In the genomic region with DNA sequence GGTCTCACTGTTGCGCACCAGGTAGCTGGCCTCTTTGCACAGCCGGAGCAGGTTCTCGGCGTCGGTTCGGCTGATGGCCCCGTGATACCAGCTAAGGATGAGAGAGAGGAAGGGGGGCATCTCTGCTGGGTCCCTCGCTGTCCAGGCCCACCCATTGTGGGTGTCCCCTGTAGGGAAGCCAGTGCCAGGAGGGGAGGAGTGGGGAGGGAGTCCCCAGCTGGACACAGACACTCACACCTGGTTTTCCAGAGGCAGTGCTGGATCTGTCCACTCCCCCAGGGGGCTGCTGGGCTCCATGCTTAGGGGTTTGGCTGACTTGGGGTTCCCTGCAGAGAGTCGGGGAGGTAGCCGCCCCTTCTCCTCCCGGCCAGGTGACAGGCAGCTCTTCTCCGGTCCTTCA, we compare ENCODE assay signal across 39 cellular contexts. TPM values are rescaled to one million over a fixed set of nuclear protein-coding genes. Genes with fewer than 3 reads are reported as not detected.
"Had no signal": no experiment of that assay in that cellular context is flagged by ENCODE, and none has a peak within 500 bp of the region (broad histone marks: within the 10 kb centered on the region; RNA-seq: fewer than 3 reads in every experiment).

No MANE protein-coding gene starts in this region.

- H3K9me3 ChIP-seq: ascending aorta had no signal

- H3K4me1 Mint-ChIP-seq: activated CD4-positive, alpha-beta T cell treated with anti-CD3 and anti-CD28 coated beads for 36 hours; activated CD8-positive, alpha-beta memory T cell treated with anti-CD3 and anti-CD28 coated beads, Interleukin-2, amount 10 ng/mL, durations not matched to agents 7 days and 5 days; activated naive CD4-positive, alpha-beta T cell treated with anti-CD3 and anti-CD28 coated beads, Interleukin-2, amount 50 U/mL, for 24 hours; activated naive CD8-positive, alpha-beta T cell treated with anti-CD3 and anti-CD28 coated beads, Interleukin-2, amount 50 U/mL, for 24 hours had no signal

- DNase-seq: activated CD4-positive, alpha-beta memory T cell treated with anti-CD3 and anti-CD28 coated beads for 36 hours; activated CD4-positive, alpha-beta T cell treated with anti-CD3 and anti-CD28 coated beads for 1 hour; activated CD4-positive, alpha-beta T cell treated with anti-CD3 and anti-CD28 coated beads for 36 hours; activated CD4-positive, alpha-beta T cell treated with anti-CD3 and anti-CD28 coated beads for 48 hours; activated CD4-positive, alpha-beta T cell treated with anti-CD3 and anti-CD28 coated beads, Interleukin-2, amount 50 U/mL, for 1 hour; activated CD4-positive, alpha-beta T cell treated with anti-CD3 and anti-CD28 coated beads, Interleukin-2, amount 50 U/mL, for 4 hours; activated CD4-positive, CD25-positive, alpha-beta regulatory T cell; activated CD8-positive, alpha-beta memory T cell treated with anti-CD3 and anti-CD28 coated beads for 24 hours; activated CD8-positive, alpha-beta memory T cell treated with anti-CD3 and anti-CD28 coated beads, Interleukin-2, amount 10 ng/mL, durations not matched to agents 7 days and 5 days; activated CD8-positive, alpha-beta memory T cell treated with anti-CD3 and anti-CD28 coated beads, Interleukin-2, amount 50 U/mL, for 48 hours; activated CD8-positive, alpha-beta T cell treated with anti-CD3 and anti-CD28 coated beads for 36 hours; activated effector memory CD4-positive, alpha-beta T cell treated with Interleukin-2 at 50 U/mL for 16 hours; activated gamma-delta T cell; activated naive CD4-positive, alpha-beta T cell treated with anti-CD3 and anti-CD28 coated beads, Interleukin-2, amount 10 ng/mL, durations not matched to agents 7 days and 5 days; activated naive CD4-positive, alpha-beta T cell treated with Interleukin-2 at 50 U/mL for 16 hours; activated naive CD8-positive, alpha-beta T cell treated with anti-CD3 and anti-CD28 coated beads, Interleukin-2, amount 10 ng/mL, durations not matched to agents 7 days and 5 days; activated naive CD8-positive, alpha-beta T cell treated with anti-CD3 and anti-CD28 coated beads, Interleukin-2, amount 50 U/mL, for 24 hours; activated T-cell treated with anti-CD3 and anti-CD28 coated beads, Interleukin-2, amount 50 U/mL, for 24 hours; activated T-cell treated with anti-CD3 and anti-CD28 coated beads, Interleukin-2, amount 50 U/mL, for 48 hours; amygdala; anterior cingulate cortex; central memory CD4-positive, alpha-beta T cell; T-helper 1 cell; T-helper 2 cell; T-helper 9 cell; WERI-Rb-1 had no signal

- H3K27me3 Mint-ChIP-seq: activated CD4-positive, alpha-beta memory T cell treated with anti-CD3 and anti-CD28 coated beads for 36 hours; activated CD4-positive, alpha-beta T cell treated with anti-CD3 and anti-CD28 coated beads for 36 hours; activated CD8-positive, alpha-beta memory T cell treated with anti-CD3 and anti-CD28 coated beads, Interleukin-2, amount 10 ng/mL, durations not matched to agents 7 days and 5 days; activated CD8-positive, alpha-beta T cell treated with anti-CD3 and anti-CD28 coated beads for 36 hours; activated naive CD4-positive, alpha-beta T cell treated with anti-CD3 and anti-CD28 coated beads, Interleukin-2, amount 10 ng/mL, durations not matched to agents 7 days and 5 days; activated naive CD4-positive, alpha-beta T cell treated with anti-CD3 and anti-CD28 coated beads, Interleukin-2, amount 50 U/mL, for 24 hours; activated naive CD8-positive, alpha-beta T cell; activated naive CD8-positive, alpha-beta T cell treated with anti-CD3 and anti-CD28 coated beads, Interleukin-2, amount 10 ng/mL, durations not matched to agents 7 days and 5 days; activated naive CD8-positive, alpha-beta T cell treated with anti-CD3 and anti-CD28 coated beads, Interleukin-2, amount 50 U/mL, for 24 hours; activated T-cell treated with anti-CD3 and anti-CD28 coated beads, Interleukin-2, amount 50 U/mL, for 24 hours; brain had no signal

- H3K36me3 Mint-ChIP-seq: activated CD8-positive, alpha-beta memory T cell treated with anti-CD3 and anti-CD28 coated beads, Interleukin-2, amount 10 ng/mL, durations not matched to agents 7 days and 5 days; activated naive CD4-positive, alpha-beta T cell treated with anti-CD3 and anti-CD28 coated beads, Interleukin-2, amount 10 ng/mL, durations not matched to agents 7 days and 5 days; activated naive CD8-positive, alpha-beta T cell treated with anti-CD3 and anti-CD28 coated beads, Interleukin-2, amount 10 ng/mL, durations not matched to agents 7 days and 5 days had no signal

- H3K27ac ChIP-seq: ascending aorta, cardiac muscle cell had no signal

- H3K27ac Mint-ChIP-seq: activated CD4-positive, alpha-beta memory T cell treated with anti-CD3 and anti-CD28 coated beads for 36 hours; activated CD4-positive, alpha-beta T cell treated with anti-CD3 and anti-CD28 coated beads for 36 hours; activated CD8-positive, alpha-beta memory T cell treated with anti-CD3 and anti-CD28 coated beads, Interleukin-2, amount 10 ng/mL, durations not matched to agents 7 days and 5 days; activated CD8-positive, alpha-beta T cell treated with anti-CD3 and anti-CD28 coated beads for 36 hours; activated naive CD4-positive, alpha-beta T cell treated with anti-CD3 and anti-CD28 coated beads, Interleukin-2, amount 10 ng/mL, durations not matched to agents 7 days and 5 days; activated naive CD4-positive, alpha-beta T cell treated with anti-CD3 and anti-CD28 coated beads, Interleukin-2, amount 50 U/mL, for 24 hours; activated naive CD8-positive, alpha-beta T cell; activated naive CD8-positive, alpha-beta T cell treated with anti-CD3 and anti-CD28 coated beads, Interleukin-2, amount 10 ng/mL, durations not matched to agents 7 days and 5 days; activated naive CD8-positive, alpha-beta T cell treated with anti-CD3 and anti-CD28 coated beads, Interleukin-2, amount 50 U/mL, for 24 hours; activated T-cell treated with anti-CD3 and anti-CD28 coated beads, Interleukin-2, amount 50 U/mL, for 24 hours; activated T-helper 2 cell treated with anti-CD3 and anti-CD28 coated beads, Interferon-gamma antibody, Interleukin-2, Interleukin-4, amounts not matched to agents 10 μg/mL and 5 μg/mL and 100 μg/mL, durations not matched to agents 14 hours and 24 hours and 36 hours; T-helper 1 cell treated with Interleukin-12 subunit alpha and Interleukin-12 subunit beta and Interleukin-4 antibody, amounts not matched to agents 30 μg/mL and 1 μg/mL, for 36 hours; T-helper 2 cell treated with Interferon-gamma antibody and Interleukin-4, amounts not matched to agents 5 μg/mL and 100 μg/mL, for 36 hours; WTC11 had no signal

- H3K4me1 ChIP-seq: ascending aorta had no signal

- H3K4me3 ChIP-seq: ascending aorta, cardiac muscle cell had no signal

- ATAC-seq: activated CD4-positive, alpha-beta T cell treated with anti-CD3 and anti-CD28 coated beads for 36 hours; activated CD4-positive, CD25-positive, alpha-beta regulatory T cell treated with anti-CD3 and anti-CD28 coated beads, Interleukin-2, amount 50 U/mL, for 24 hours; activated CD8-positive, alpha-beta memory T cell treated with anti-CD3 and anti-CD28 coated beads, Interleukin-2, amount 10 ng/mL, durations not matched to agents 7 days and 5 days; activated CD8-positive, alpha-beta T cell treated with anti-CD3 and anti-CD28 coated beads for 36 hours; activated naive CD8-positive, alpha-beta T cell treated with anti-CD3 and anti-CD28 coated beads, Interleukin-2, amount 50 U/mL, for 24 hours; WTC11 had no signal

- FAIRE-seq: TTC549 had no signal

- H3K4me3 Mint-ChIP-seq: activated CD4-positive, alpha-beta memory T cell treated with anti-CD3 and anti-CD28 coated beads for 36 hours; activated CD4-positive, alpha-beta T cell treated with anti-CD3 and anti-CD28 coated beads for 36 hours; activated CD8-positive, alpha-beta memory T cell treated with anti-CD3 and anti-CD28 coated beads, Interleukin-2, amount 10 ng/mL, durations not matched to agents 7 days and 5 days; activated CD8-positive, alpha-beta T cell treated with anti-CD3 and anti-CD28 coated beads for 36 hours; activated naive CD4-positive, alpha-beta T cell treated with anti-CD3 and anti-CD28 coated beads, Interleukin-2, amount 10 ng/mL, durations not matched to agents 7 days and 5 days; activated naive CD4-positive, alpha-beta T cell treated with anti-CD3 and anti-CD28 coated beads, Interleukin-2, amount 50 U/mL, for 24 hours; activated naive CD8-positive, alpha-beta T cell; activated naive CD8-positive, alpha-beta T cell treated with anti-CD3 and anti-CD28 coated beads, Interleukin-2, amount 10 ng/mL, durations not matched to agents 7 days and 5 days; activated naive CD8-positive, alpha-beta T cell treated with anti-CD3 and anti-CD28 coated beads, Interleukin-2, amount 50 U/mL, for 24 hours; activated T-cell treated with anti-CD3 and anti-CD28 coated beads, Interleukin-2, amount 50 U/mL, for 24 hours; brain; T-helper 1 cell treated with Interleukin-12 subunit alpha and Interleukin-12 subunit beta and Interleukin-4 antibody, amounts not matched to agents 30 μg/mL and 1 μg/mL, for 36 hours; T-helper 2 cell treated with Interferon-gamma antibody and Interleukin-4, amounts not matched to agents 5 μg/mL and 100 μg/mL, for 36 hours; WTC11 had no signal

- H3K9me3 Mint-ChIP-seq: activated CD4-positive, alpha-beta memory T cell treated with anti-CD3 and anti-CD28 coated beads for 36 hours; activated CD8-positive, alpha-beta T cell treated with anti-CD3 and anti-CD28 coated beads for 36 hours; activated naive CD4-positive, alpha-beta T cell treated with anti-CD3 and anti-CD28 coated beads, Interleukin-2, amount 10 ng/mL, durations not matched to agents 7 days and 5 days; activated naive CD4-positive, alpha-beta T cell treated with anti-CD3 and anti-CD28 coated beads, Interleukin-2, amount 50 U/mL, for 24 hours; activated naive CD8-positive, alpha-beta T cell treated with anti-CD3 and anti-CD28 coated beads, Interleukin-2, amount 10 ng/mL, durations not matched to agents 7 days and 5 days; activated naive CD8-positive, alpha-beta T cell treated with anti-CD3 and anti-CD28 coated beads, Interleukin-2, amount 50 U/mL, for 24 hours; activated T-cell treated with anti-CD3 and anti-CD28 coated beads, Interleukin-2, amount 50 U/mL, for 24 hours; activated T-helper 2 cell treated with anti-CD3 and anti-CD28 coated beads, Interferon-gamma antibody, Interleukin-2, Interleukin-4, amounts not matched to agents 10 μg/mL and 5 μg/mL and 100 μg/mL, durations not matched to agents 14 hours and 24 hours and 36 hours; brain; T-helper 1 cell treated with Interleukin-12 subunit alpha and Interleukin-12 subunit beta and Interleukin-4 antibody, amounts not matched to agents 30 μg/mL and 1 μg/mL, for 36 hours; T-helper 2 cell treated with Interferon-gamma antibody and Interleukin-4, amounts not matched to agents 5 μg/mL and 100 μg/mL, for 36 hours; WTC11 had no signal

- H3K27me3 ChIP-seq: ascending aorta, cardiac muscle cell had no signal

- H3K36me3 ChIP-seq: cardiac muscle cell had no signal

RNA-seq across cellular contexts. Expression of a gene that starts 42.1 kb away (rescaled TPM):
- total RNA-seq: activated CD8-positive, alpha-beta T cell treated with anti-CD3 and anti-CD28 coated beads for 36 hours; activated naive CD8-positive, alpha-beta T cell treated with anti-CD3 and anti-CD28 coated beads, Interleukin-2, amount 10 ng/mL, durations not matched to agents 7 days and 5 days had no signal

RNA-seq across cellular contexts. Expression of a gene that starts 42.2 kb away (rescaled TPM):
- total RNA-seq: activated CD8-positive, alpha-beta memory T cell treated with anti-CD3 and anti-CD28 coated beads, Interleukin-2, amount 10 ng/mL, durations not matched to agents 7 days and 5 days; activated CD8-positive, alpha-beta T cell treated with anti-CD3 and anti-CD28 coated beads for 36 hours; cerebellum had no signal
- polyA plus RNA-seq: cardiac muscle cell had no signal

RNA-seq across cellular contexts. Expression of a gene that starts 57.8 kb away (rescaled TPM):
- total RNA-seq: activated CD4-positive, alpha-beta memory T cell treated with anti-CD3 and anti-CD28 coated beads for 36 hours; activated CD4-positive, alpha-beta T cell treated with anti-CD3 and anti-CD28 coated beads for 36 hours; activated CD8-positive, alpha-beta memory T cell treated with anti-CD3 and anti-CD28 coated beads, Interleukin-2, amount 10 ng/mL, durations not matched to agents 7 days and 5 days; activated CD8-positive, alpha-beta T cell treated with anti-CD3 and anti-CD28 coated beads for 36 hours; activated naive CD8-positive, alpha-beta T cell treated with anti-CD3 and anti-CD28 coated beads, Interleukin-2, amount 10 ng/mL, durations not matched to agents 7 days and 5 days; activated T-helper 2 cell treated with anti-CD3 and anti-CD28 coated beads, Interferon-gamma antibody, Interleukin-2, Interleukin-4, amounts not matched to agents 10 μg/mL and 5 μg/mL and 100 μg/mL, durations not matched to agents 14 hours and 24 hours and 36 hours; bronchial epithelial cell; cardiac muscle cell; cerebellum; WTC11 had no signal
- polyA plus RNA-seq: cardiac muscle cell had no signal

RNA-seq across cellular contexts. Expression of a gene that starts 57.9 kb away (rescaled TPM):
- total RNA-seq: activated CD8-positive, alpha-beta memory T cell treated with anti-CD3 and anti-CD28 coated beads, Interleukin-2, amount 10 ng/mL, durations not matched to agents 7 days and 5 days; activated naive CD8-positive, alpha-beta T cell treated with anti-CD3 and anti-CD28 coated beads, Interleukin-2, amount 10 ng/mL, durations not matched to agents 7 days and 5 days; activated T-helper 2 cell treated with anti-CD3 and anti-CD28 coated beads, Interferon-gamma antibody, Interleukin-2, Interleukin-4, amounts not matched to agents 10 μg/mL and 5 μg/mL and 100 μg/mL, durations not matched to agents 14 hours and 24 hours and 36 hours; cerebellum had no signal
